Comparison of ENCODE assay signal across 8 cellular contexts in the genomic region with DNA sequence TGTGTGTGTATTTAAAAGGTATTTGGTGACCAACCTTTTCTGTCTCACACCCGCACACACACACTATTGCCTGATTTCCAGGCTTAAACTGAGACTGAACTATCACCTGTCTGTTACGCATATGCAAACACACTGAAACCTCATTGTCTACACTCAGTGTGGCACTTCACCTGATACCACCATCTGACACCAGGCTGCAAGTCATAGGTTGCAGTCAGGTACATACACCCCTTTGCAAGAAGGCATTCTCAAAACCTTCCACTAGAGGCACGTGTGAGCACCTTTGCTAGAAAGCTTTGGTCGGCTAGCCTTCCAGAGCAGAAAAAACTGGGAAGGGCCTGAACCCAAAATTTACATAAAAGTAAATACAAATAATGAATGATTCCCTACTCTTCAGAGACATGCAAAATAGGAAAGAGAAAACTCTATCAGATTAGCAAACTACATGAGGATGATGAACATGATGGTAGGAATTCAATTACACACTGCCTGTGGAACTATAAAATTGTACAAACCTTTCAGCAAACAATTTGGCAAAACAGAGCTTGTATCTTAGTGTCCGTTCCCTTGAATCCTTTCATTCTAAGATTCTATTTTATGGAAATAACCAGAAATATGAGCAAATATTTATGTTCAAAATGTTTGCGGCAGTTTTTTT. TPM values are rescaled to one million over a fixed set of nuclear protein-coding genes. Genes with fewer than 3 reads are reported as not detected.
A peak's percentile ranks its signal among the peaks of the same experiment; 100 is the strongest.
DNase-seq lines count a peak whose midpoint lies in the region; ATAC-seq, FAIRE-seq and TF ChIP-seq lines count a peak whose summit lies in the region.

No MANE protein-coding gene starts in this region.

- no peak for TF ChIP-seq EP300 in ovary (IDR thresholded peaks at IDR 0.05)

- peaks cover 8 to 91% (median 23%) of the 10 kb centered on the region in 4 donors for H3K27me3 ChIP-seq in esophagus squamous epithelium
- H3K27me3 ChIP-seq in ovary = no peaks in the 10 kb centered on the region

- H3K27me3 Mint-ChIP-seq in activated T-cell treated with anti-CD3 and anti-CD28 coated beads, Interleukin-2, amount 50 U/mL, for 4 hours (ENCODE audit: low read depth) = peaks cover 80% of the 10 kb centered on the region

- TF ChIP-seq POLR2A in esophagus squamous epithelium (IDR thresholded peaks at IDR 0.05) (no peak), ovary (IDR thresholded peaks at IDR 0.05) (no peak)

- intact Hi-C loops in esophagus squamous epithelium (cut with DNase I) (no loop called here), ovary (cut with DNase I) (no loop called here)

- whole genome bisulfite sequencing in esophagus squamous epithelium, 2 donors = 45 to 49% methylated on average over 6 of the region's 6 CpGs
- WGBS in ovary, 3 donors = 45 to 49% (median 46%) methylated on average over 6 of the region's 6 CpGs

- TF ChIP-seq CTCF in esophagus squamous epithelium (IDR thresholded peaks at IDR 0.05) = peak; percentile 14 to 77 (median 66)
- TF ChIP-seq CTCF in ovary (IDR thresholded peaks at IDR 0.05) = peak in 2 of 3 donors; percentile 13 to 17

- H3K9me3 ChIP-seq in esophagus squamous epithelium = no peaks in the 10 kb centered on the region
- no peaks in the 10 kb centered on the region for H3K9me3 ChIP-seq in ovary

- no peaks in the 10 kb centered on the region for H3K36me3 Mint-ChIP-seq in activated T-cell treated with anti-CD3 and anti-CD28 coated beads, Interleukin-2, amount 50 U/mL, for 4 hours (ENCODE audit: insufficient read depth)

- H3K9me3 Mint-ChIP-seq in activated T-cell treated with anti-CD3 and anti-CD28 coated beads, Interleukin-2, amount 50 U/mL, for 4 hours = peaks cover 7% of the 10 kb centered on the region

- H3K4me3 Mint-ChIP-seq in activated T-cell treated with anti-CD3 and anti-CD28 coated beads, Interleukin-2, amount 50 U/mL, for 4 hours = no peak overlapping the region

- H3K36me3 ChIP-seq in esophagus squamous epithelium (no peaks in the 10 kb centered on the region), ovary (no peaks in the 10 kb centered on the region)

- H3K4me1 Mint-ChIP-seq in activated T-cell treated with anti-CD3 and anti-CD28 coated beads, Interleukin-2, amount 50 U/mL, for 4 hours (ENCODE audit: low read depth) = peaks cover 11% of the 10 kb centered on the region

- H3K27ac ChIP-seq in esophagus squamous epithelium (no peak overlapping the region), ovary (no peak overlapping the region)

- DNase-seq in activated T-cell treated with anti-CD3 and anti-CD28 coated beads, Interleukin-2, amount 50 U/mL, for 4 hours = peak; percentile 8
- DNase-seq in activated T-cell treated with anti-CD3 and anti-CD28 coated beads for 4 hours (no peak), HCEC 1CT (peak; percentile 59), NCI-H187 (lab: John Stamatoyannopoulos, UW) (peak; percentile 41 to 65), esophagus squamous epithelium (lab: John Stamatoyannopoulos, UW) (no peak), ovary (no peak)

- H3K4me3 ChIP-seq in esophagus squamous epithelium (no peak overlapping the region), ovary (no peak overlapping the region)

- ATAC-seq in activated T-cell treated with anti-CD3 and anti-CD28 coated beads, Interleukin-2, amount 50 U/mL, for 4 hours = peak; percentile 74 to 80
- ATAC-seq in GM18498 (IDR thresholded peaks at IDR 0.05; ENCODE audit: unreplicated experiment) = no peak

- FAIRE-seq in TTC549 (lab: Jason Lieb, UNC) = peak; percentile 78

- H3K4me1 ChIP-seq in esophagus squamous epithelium (peaks cover 3 to 16% (median 12%) of the 10 kb centered on the region in 3 donors), ovary (ENCODE audit: insufficient read depth) (no peaks in the 10 kb centered on the region)

RNA-seq across cellular contexts. Expression of a gene that starts 5.9 kb away (rescaled TPM):
- total RNA-seq in activated T-cell treated with anti-CD3 and anti-CD28 coated beads, Interleukin-2, amount 50 U/mL, for 4 hours = under 1 TPM in 1 of 3 donors, not detected in 2; 0.13 TPM
- total RNA-seq in esophagus squamous epithelium (1 to 10 TPM in 2 of 4 donors, under 1 TPM in 1, not detected in 1; 0.48 to 3.5 (median 1.5) TPM), ovary (under 1 TPM; 0.08 to 0.73 (median 0.11) TPM)
- polyA plus RNA-seq in ovary = under 1 TPM in 1 of 2 donors, not detected in 1; 0.18 TPM

RNA-seq across cellular contexts. Expression of a gene that starts 43.7 kb away (rescaled TPM):
- 1,000 to 10,000 TPM in 2 of 3 donors, 100 to 1,000 TPM in 1; 967 to 1,090 (median 1,019) TPM for total RNA-seq in activated T-cell treated with anti-CD3 and anti-CD28 coated beads, Interleukin-2, amount 50 U/mL, for 4 hours
- 100 to 1,000 TPM; 467 to 654 (median 574) TPM for total RNA-seq in esophagus squamous epithelium
- total RNA-seq in ovary = 1,000 to 10,000 TPM in 2 of 7 donors, 100 to 1,000 TPM in 5; 648 to 1,276 (median 885) TPM
- 1,000 to 10,000 TPM; 1,240 to 1,776 TPM for polyA plus RNA-seq in ovary

Comparison
In these comparisons a context has a peak if more than half of its experiments do, and no peak if none do; other contexts are left out.
1. DNase-seq: peak in activated T-cell treated with anti-CD3 and anti-CD28 coated beads, Interleukin-2, amount 50 U/mL, for 4 hours (single experiment), HCEC 1CT (single experiment) and NCI-H187 (2 of 2); none in activated T-cell treated with anti-CD3 and anti-CD28 coated beads for 4 hours (single experiment), esophagus squamous epithelium (single experiment) and ovary (0 of 5).